ENCODE assay signal across 28 cellular contexts in the genomic region with DNA sequence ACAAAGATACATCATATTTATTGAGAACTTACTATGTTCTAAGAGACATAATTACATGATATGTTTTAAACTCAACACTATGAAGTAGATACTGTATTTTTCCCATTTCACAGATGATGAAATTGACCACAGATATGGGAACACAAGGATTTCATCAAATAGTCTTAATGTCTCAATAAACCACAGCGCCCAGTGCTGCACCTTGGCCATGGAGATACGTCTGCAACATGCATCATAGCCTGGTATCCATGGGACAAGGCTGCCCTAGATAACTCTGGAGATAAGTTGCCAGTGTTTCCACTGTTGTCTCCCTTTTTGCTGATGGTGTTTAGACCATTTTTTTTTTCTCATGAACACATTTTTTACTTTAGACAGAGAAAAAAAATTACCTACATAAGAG.
"Had no signal": no experiment of that assay in that cellular context is flagged by ENCODE, and none has a peak within 500 bp of the region (broad histone marks: within the 10 kb centered on the region; RNA-seq: fewer than 3 reads in every experiment).

No MANE protein-coding gene starts in this region.

- H3K9me3 ChIP-seq: ascending aorta had no signal

- H3K4me1 ChIP-seq: ascending aorta had no signal

- H3K36me3 ChIP-seq: ascending aorta had no signal

- H2AFZ ChIP-seq: PC-9 had no signal

- H3K4me1 Mint-ChIP-seq: activated CD4-positive, alpha-beta T cell treated with anti-CD3 and anti-CD28 coated beads, Interleukin-2, amount 10 ng/mL, durations not matched to agents 24 days and 14 days; activated naive CD8-positive, alpha-beta T cell treated with anti-CD3 and anti-CD28 coated beads for 36 hours; activated T-helper 17 cell treated with anti-CD3 and anti-CD28 coated beads, Interleukin-2, amount 50 U/mL, for 72 hours had no signal

- H3K4me3 ChIP-seq: ascending aorta, K562, PC-9 had no signal

- H3K27ac ChIP-seq: ascending aorta, PC-9, RWPE1 had no signal

- DNase-seq: activated CD4-positive, alpha-beta T cell treated with anti-CD3 and anti-CD28 coated beads, Interleukin-2, amount 10 ng/mL, durations not matched to agents 24 days and 14 days; activated CD4-positive, alpha-beta T cell treated with anti-CD3 and anti-CD28 coated beads, Interleukin-2, amount 50 U/mL, for 4 hours; activated CD8-positive, alpha-beta T cell treated with anti-CD3 and anti-CD28 coated beads for 36 hours; activated effector memory CD4-positive, alpha-beta T cell treated with anti-CD3 and anti-CD28 coated beads, Interleukin-2, amount 50 U/mL, for 16 hours; activated naive CD4-positive, alpha-beta T cell; activated naive CD4-positive, alpha-beta T cell treated with anti-CD3 and anti-CD28 coated beads, Interleukin-2, amount 50 U/mL, for 16 hours; activated naive CD8-positive, alpha-beta T cell treated with anti-CD3 and anti-CD28 coated beads for 36 hours; activated T-cell treated with anti-CD3 and anti-CD28 coated beads, Interleukin-2, amount 50 U/mL, for 1 hour; activated T-cell treated with anti-CD3 and anti-CD28 coated beads, Interleukin-2, amount 50 U/mL, for 72 hours; amygdala; NCI-H1048; NCI-H1105 treated with DMSO at 0.1 percent for 48 hours; NCI-H1436; NCI-H1694; NCI-H1930; NCI-H2081 treated with DMSO at 0.1 percent for 48 hours; NCI-H226; NCI-H446 treated with DMSO at 0.1 percent for 48 hours; NCI-H524 treated with DMSO at 0.1 percent for 48 hours; PC-9; SIG-M5 had no signal

- H3K27me3 Mint-ChIP-seq: activated CD4-positive, alpha-beta T cell treated with anti-CD3 and anti-CD28 coated beads, Interleukin-2, amount 10 ng/mL, durations not matched to agents 24 days and 14 days; activated naive CD8-positive, alpha-beta T cell treated with anti-CD3 and anti-CD28 coated beads for 36 hours; activated T-helper 17 cell treated with anti-CD3 and anti-CD28 coated beads, Interleukin-2, amount 50 U/mL, for 72 hours had no signal

- H3K27ac Mint-ChIP-seq: activated CD4-positive, alpha-beta T cell treated with anti-CD3 and anti-CD28 coated beads, Interleukin-2, amount 10 ng/mL, durations not matched to agents 24 days and 14 days; activated CD8-positive, alpha-beta T cell treated with anti-CD3 and anti-CD28 coated beads for 36 hours; activated naive CD8-positive, alpha-beta T cell treated with anti-CD3 and anti-CD28 coated beads for 36 hours; activated T-cell treated with anti-CD3 and anti-CD28 coated beads, Interleukin-2, amount 50 U/mL, for 72 hours; activated T-helper 17 cell treated with anti-CD3 and anti-CD28 coated beads, Interleukin-2, amount 50 U/mL, for 72 hours; T-helper 1 cell treated with Interleukin-12 subunit alpha and Interleukin-12 subunit beta and Interleukin-4 antibody, amounts not matched to agents 30 μg/mL and 1 μg/mL, for 36 hours; T-helper 2 cell treated with Interferon-gamma antibody and Interleukin-4, amounts not matched to agents 5 μg/mL and 100 μg/mL, for 36 hours had no signal

- H3K4me2 ChIP-seq: PC-9 had no signal

- H3K27me3 ChIP-seq: ascending aorta had no signal

- H3K4me3 Mint-ChIP-seq: activated CD4-positive, alpha-beta T cell treated with anti-CD3 and anti-CD28 coated beads, Interleukin-2, amount 10 ng/mL, durations not matched to agents 24 days and 14 days; activated CD8-positive, alpha-beta T cell treated with anti-CD3 and anti-CD28 coated beads for 36 hours; activated naive CD8-positive, alpha-beta T cell treated with anti-CD3 and anti-CD28 coated beads for 36 hours; activated T-cell treated with anti-CD3 and anti-CD28 coated beads, Interleukin-2, amount 50 U/mL, for 72 hours; activated T-helper 17 cell treated with anti-CD3 and anti-CD28 coated beads, Interleukin-2, amount 50 U/mL, for 72 hours; T-helper 1 cell treated with Interleukin-12 subunit alpha and Interleukin-12 subunit beta and Interleukin-4 antibody, amounts not matched to agents 30 μg/mL and 1 μg/mL, for 36 hours; T-helper 2 cell treated with Interferon-gamma antibody and Interleukin-4, amounts not matched to agents 5 μg/mL and 100 μg/mL, for 36 hours had no signal

- H3K9me3 Mint-ChIP-seq: activated CD4-positive, alpha-beta T cell treated with anti-CD3 and anti-CD28 coated beads, Interleukin-2, amount 10 ng/mL, durations not matched to agents 24 days and 14 days; activated CD8-positive, alpha-beta T cell treated with anti-CD3 and anti-CD28 coated beads for 36 hours; activated naive CD8-positive, alpha-beta T cell treated with anti-CD3 and anti-CD28 coated beads for 36 hours; T-helper 1 cell treated with Interleukin-12 subunit alpha and Interleukin-12 subunit beta and Interleukin-4 antibody, amounts not matched to agents 30 μg/mL and 1 μg/mL, for 36 hours; T-helper 2 cell treated with Interferon-gamma antibody and Interleukin-4, amounts not matched to agents 5 μg/mL and 100 μg/mL, for 36 hours had no signal

- ATAC-seq: activated CD8-positive, alpha-beta T cell treated with anti-CD3 and anti-CD28 coated beads for 36 hours; activated T-cell treated with anti-CD3 and anti-CD28 coated beads, Interleukin-2, amount 50 U/mL, for 72 hours; activated T-helper 17 cell treated with anti-CD3 and anti-CD28 coated beads, Interleukin-2, amount 50 U/mL, for 72 hours; K562; Right ventricle myocardium inferior had no signal

- H3K36me3 Mint-ChIP-seq: activated naive CD8-positive, alpha-beta T cell treated with anti-CD3 and anti-CD28 coated beads for 36 hours had no signal
